ENCODE assay signal across 9 cellular contexts in the genomic region with DNA sequence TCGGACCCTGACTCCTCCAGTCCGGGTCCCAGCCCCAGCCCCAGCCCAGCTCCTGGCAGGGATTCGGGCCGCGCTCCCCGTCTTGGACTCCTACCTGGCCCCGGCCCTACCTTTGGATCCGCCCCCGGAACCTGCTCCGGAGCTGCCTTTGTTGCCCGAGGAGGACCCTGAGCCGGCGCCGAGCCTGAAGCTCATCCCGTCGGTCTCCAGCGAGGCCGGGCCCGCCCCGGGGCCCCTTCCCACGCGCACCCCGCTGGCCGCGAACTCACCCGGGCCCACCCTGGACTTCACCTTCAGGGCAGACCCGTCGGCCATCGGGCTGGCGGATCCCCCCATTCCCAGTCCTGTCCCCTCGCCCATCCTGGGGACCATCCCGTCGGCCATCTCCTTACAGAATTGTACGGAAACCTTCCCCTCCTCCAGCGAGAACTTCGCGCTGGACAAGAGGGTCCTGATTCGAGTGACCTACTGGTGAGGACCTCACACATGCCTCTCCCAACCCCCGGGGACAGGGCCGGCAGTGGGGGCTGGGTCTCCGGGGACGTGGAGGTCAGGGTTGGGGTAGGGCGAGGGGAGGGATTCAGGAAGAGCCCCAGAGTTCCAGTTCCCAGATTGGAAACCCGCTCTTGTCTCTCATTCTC. TPM values are rescaled to one million over a fixed set of nuclear protein-coding genes. Genes with fewer than 3 reads are reported as not detected.
DNase-seq lines count a peak whose midpoint lies in the region; ATAC-seq and TF ChIP-seq lines count a peak whose summit lies in the region.
"Had no signal": no experiment of that assay in that cellular context is flagged by ENCODE, and none has a peak within 500 bp of the region (broad histone marks: within the 10 kb centered on the region; RNA-seq: fewer than 3 reads in every experiment).

No MANE protein-coding gene starts in this region.

- no peaks in the 10 kb centered on the region for H3K36me3 Mint-ChIP-seq in Caco-2 (ENCODE audit: insufficient read depth, unreplicated experiment)

- ATAC-seq in GM21528 (IDR thresholded peaks at IDR 0.05; ENCODE audit: low FRiP score, unreplicated experiment) = no peak

- H3K27ac ChIP-seq in Peyer's patch (no peak overlapping the region), trophoblast cell (ENCODE audit: low read depth, low read length) (no peak overlapping the region)

- peak overlapping the region; percentile 61 for H3K4me3 Mint-ChIP-seq in Caco-2 (ENCODE audit: unreplicated experiment)

- H3K27me3 ChIP-seq in Caco-2 (replicated peaks; ENCODE audit: control insufficient read depth, insufficient read depth, low read length) (no peaks in the 10 kb centered on the region), Peyer's patch (peaks cover 0 to 21% of the 10 kb centered on the region in 2 donors), trophoblast cell (ENCODE audit: insufficient read depth, low read length) (peaks cover 10% of the 10 kb centered on the region)

- H3K79me2 ChIP-seq in trophoblast cell (ENCODE audit: control insufficient read depth, insufficient read depth, low read length, poor library complexity) = peaks cover 11% of the 10 kb centered on the region

- H3K9me3 Mint-ChIP-seq in Caco-2 (ENCODE audit: unreplicated experiment) = no peaks in the 10 kb centered on the region

- TF ChIP-seq CTCF in Caco-2 (IDR thresholded peaks at IDR 0.05; ENCODE audit: insufficient read depth in 1 of 2, low read depth in 1 of 2, low read length in 1 of 2, severe bottlenecking in 1 of 2, unreplicated experiment in 1 of 2) (no peak), Peyer's patch (IDR thresholded peaks at IDR 0.05) (no peak), epithelial cell of esophagus (IDR thresholded peaks at IDR 0.05; ENCODE audit: insufficient read depth, low read depth, low read length, missing control alignments) (no peak)

- H2BK120ac ChIP-seq in trophoblast cell (ENCODE audit: insufficient read depth, low read length, poor library complexity) = peak overlapping the region; percentile 55

- DNase-seq in Caco-2 (no peak), Peyer's patch (no peak), epithelial cell of esophagus (ENCODE audit: low read depth) (no peak), trophoblast cell (no peak), NCI-H1105 (lab: John Stamatoyannopoulos, UW) (no peak), anterior cingulate cortex (lab: John Stamatoyannopoulos, UW) (no peak), T1000 (lab: John Stamatoyannopoulos, UW) (no peak)

- H3K4me3 ChIP-seq in Caco-2 (ENCODE audit: low read depth, low read length) (peak overlapping the region; percentile 47), Peyer's patch (peak overlapping the region in 3 of 4 donors; percentile 33 to 38 (median 36)), epithelial cell of esophagus (ENCODE audit: low read length) (peak overlapping the region; percentile 13), trophoblast cell (ENCODE audit: low read depth, low read length) (peak overlapping the region; percentile 73)

- H3K9ac ChIP-seq in trophoblast cell (ENCODE audit: low read length) = peak overlapping the region; percentile 43

- H2AFZ ChIP-seq in trophoblast cell (ENCODE audit: insufficient read depth, low read length, poor library complexity) = peak overlapping the region; percentile 51

- no peaks in the 10 kb centered on the region for H3K4me1 Mint-ChIP-seq in Caco-2 (ENCODE audit: low read depth, unreplicated experiment)

- H3K9me3 ChIP-seq in Caco-2 (no peaks in the 10 kb centered on the region), Peyer's patch (no peaks in the 10 kb centered on the region), trophoblast cell (ENCODE audit: insufficient read depth, low read depth, low read length) (peaks cover 2% of the 10 kb centered on the region)

- peak overlapping the region; percentile 75 for H4K91ac ChIP-seq in trophoblast cell (ENCODE audit: low read depth, low read length)

- no peak overlapping the region for H3K27ac Mint-ChIP-seq in Caco-2 (ENCODE audit: unreplicated experiment)

- peak overlapping the region; percentile 88 for H3K14ac ChIP-seq in trophoblast cell (ENCODE audit: low read length)

- H3K36me3 ChIP-seq in Caco-2 (ENCODE audit: control insufficient read depth, insufficient read depth, low read length) (no peaks in the 10 kb centered on the region), Peyer's patch (no peaks in the 10 kb centered on the region), trophoblast cell (ENCODE audit: control insufficient read depth in 1 of 2, insufficient read depth in 2 of 2, low read length in 2 of 2) (no peaks in the 10 kb centered on the region)

- peak overlapping the region; percentile 42 for H2BK5ac ChIP-seq in trophoblast cell (ENCODE audit: low read depth, low read length, poor library complexity)

- peak overlapping the region; percentile 46 for H2BK12ac ChIP-seq in trophoblast cell (ENCODE audit: low read length)

- H2AK5ac ChIP-seq in trophoblast cell (ENCODE audit: low read length) = no peak overlapping the region

- peak overlapping the region; percentile 49 for H4K12ac ChIP-seq in trophoblast cell (ENCODE audit: low read depth, low read length)

- CTCF ChIA-PET in Caco-2 (lab: Charles Lee) = interaction anchor here (0.8 kb wide), 1 partner anchor 18 kb away, joined by 4 read pairs; no protein-coding TSS in a partner anchor

- H3K4ac ChIP-seq in trophoblast cell (ENCODE audit: low read depth, low read length) = peak overlapping the region; percentile 52

- no CpG with 5 or more reads among the region's 44 CpGs for WGBS in trophoblast cell (ENCODE audit: extremely low coverage, insufficient coverage, insufficient read length)

- no TSS peak for BruUV-seq in Caco-2 (replicated peaks; lab: Mats Ljungman, UMichigan)

- no peak for TF ChIP-seq POLR2A in Peyer's patch (IDR thresholded peaks at IDR 0.05)

- peak overlapping the region; percentile 77 for H3K4me2 ChIP-seq in trophoblast cell (ENCODE audit: low read length)

- peak overlapping the region; percentile 66 for H4K8ac ChIP-seq in trophoblast cell (ENCODE audit: low read depth, low read length)

- H3K27me3 Mint-ChIP-seq in Caco-2 (ENCODE audit: insufficient read depth, unreplicated experiment) = peaks cover 5% of the 10 kb centered on the region

- peak overlapping the region; percentile 95 for H3K18ac ChIP-seq in trophoblast cell (ENCODE audit: low read length)

- H3K4me1 ChIP-seq in Caco-2 (no peaks in the 10 kb centered on the region), Peyer's patch (peaks cover 4 to 15% (median 12%) of the 10 kb centered on the region in 4 donors), trophoblast cell (ENCODE audit: control insufficient read depth in 1 of 2, insufficient read depth in 2 of 2, low read length in 2 of 2) (peaks cover 9 to 25% of the 10 kb centered on the region in 2 experiments)

- H3K23ac ChIP-seq in trophoblast cell (ENCODE audit: low read length) = no peak overlapping the region

- peaks cover 18% of the 10 kb centered on the region for H3K79me1 ChIP-seq in trophoblast cell (ENCODE audit: low read length)

- POLR2A ChIA-PET in Caco-2 (lab: Charles Lee) = no interaction called here

- intact Hi-C loops in Caco-2 (cut with micrococcal nuclease; ENCODE audit: unreplicated experiment) = no loop called here

RNA-seq across cellular contexts. Expression of gene SELENOV, which starts 0.7 kb away (rescaled TPM):
- 0.46 and 1.6 TPM in 2 replicates for total RNA-seq in Caco-2 (2022)
- not detected for total RNA-seq in Peyer's patch
- 4.4 and 5.0 TPM in 2 replicates for polyA plus RNA-seq in trophoblast cell (2013)
- total RNA-seq: temporal lobe had no signal

RNA-seq across cellular contexts. Expression of gene DLL3, which starts 16.9 kb away (rescaled TPM):
- 1.7 and 2.7 TPM in 2 replicates for total RNA-seq in Caco-2 (2022)
- total RNA-seq in Peyer's patch = under 1 TPM in 2 of 4 donors, not detected in 2; 0.47 to 0.67 TPM
- polyA plus RNA-seq in trophoblast cell (2013) = 0.33 and 0.40 TPM in 2 replicates

RNA-seq across cellular contexts. Expression of gene EID2B, which starts 17.0 kb away (rescaled TPM):
- 2.1 and 2.8 TPM in 2 replicates for total RNA-seq in Caco-2 (2022)
- 1 to 10 TPM in 2 of 4 donors, under 1 TPM in 1, not detected in 1; 0.35 to 1.7 (median 1.1) TPM for total RNA-seq in Peyer's patch
- 0.85 and 0.93 TPM in 2 replicates for polyA plus RNA-seq in trophoblast cell (2013)

RNA-seq across cellular contexts. Expression of gene EID2, which starts 24.3 kb away (rescaled TPM):
- total RNA-seq in Caco-2 (2022) (21.7 and 26.3 TPM in 2 replicates), Peyer's patch (10 to 100 TPM in 1 of 4 donors, 1 to 10 TPM in 3; 7.1 to 12.4 (median 8.8) TPM)
- polyA plus RNA-seq in trophoblast cell (2013) = 12.8 and 13.5 TPM in 2 replicates

RNA-seq across cellular contexts. Expression of gene TIMM50, which starts 35.0 kb away (rescaled TPM):
- total RNA-seq in Caco-2 (2022) (152 and 162 TPM in 2 replicates), Peyer's patch (10 to 100 TPM; 25.4 to 61.1 (median 33.2) TPM)
- polyA plus RNA-seq in trophoblast cell (2013) = 66.8 and 71.3 TPM in 2 replicates

Comparison
In these comparisons a context has a peak if more than half of its experiments do, and no peak if none do; other contexts are left out.
1. H3K4me3 ChIP-seq: peak in every context shown above with its lines; median percentile 73 in trophoblast cell; 47 in Caco-2; 36 in Peyer's patch; 13 in epithelial cell of esophagus.